In the genomic region with DNA sequence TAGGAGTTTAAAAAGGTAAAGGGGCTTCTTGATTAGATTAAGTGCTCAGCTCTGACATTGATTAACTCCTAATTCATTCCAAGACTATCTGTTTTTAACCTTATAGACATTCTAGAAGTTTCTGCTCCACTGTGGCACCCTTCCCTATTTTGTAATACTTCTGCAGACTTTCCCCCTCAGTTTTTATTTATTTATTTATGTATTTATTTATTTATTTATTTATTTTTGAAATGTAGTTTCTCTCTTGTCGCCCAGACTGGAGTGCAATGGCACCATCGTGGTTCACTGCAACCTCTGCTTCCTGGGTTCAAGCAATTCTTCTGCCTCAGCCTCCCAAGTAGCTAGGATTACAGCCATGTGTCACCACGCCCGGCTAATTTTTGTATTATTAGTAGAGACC, we compare ENCODE assay signal across 8 cellular contexts.
"Had no signal": no experiment of that assay in that cellular context is flagged by ENCODE, and none has a peak within 500 bp of the region (broad histone marks: within the 10 kb centered on the region; RNA-seq: fewer than 3 reads in every experiment).

No MANE protein-coding gene starts in this region.

- H3K27ac ChIP-seq: HL-60, KMS-11 had no signal

- H3K4me2 ChIP-seq: KMS-11 had no signal

- DNase-seq: IMR-90, KBM-7, KG1 had no signal

- ATAC-seq: HepG2, K562 had no signal

- FAIRE-seq: HepG2, HTR-8/SVneo, K562 had no signal

- H3K4me3 ChIP-seq: K562 had no signal
